Comparison of ENCODE assay signal across 18 cellular contexts in genomic region chr2:8794923-8795825, GRCh38. TPM values are rescaled to one million over a fixed set of nuclear protein-coding genes. Genes with fewer than 3 reads are reported as not detected.
DNase-seq lines count a peak whose midpoint lies in the region; ATAC-seq, FAIRE-seq and TF ChIP-seq lines count a peak whose summit lies in the region.
"Had no signal": no experiment of that assay in that cellular context is flagged by ENCODE, and none has a peak within 500 bp of the region (broad histone marks: within the 10 kb centered on the region; RNA-seq: fewer than 3 reads in every experiment).

No MANE protein-coding gene starts in this region.

- H4K20me1 ChIP-seq in smooth muscle cell (ENCODE audit: low read depth), result no peaks in the 10 kb centered on the region

- TF ChIP-seq POLR2A in gastrocnemius medialis (IDR thresholded peaks at IDR 0.05), result no peak
- TF ChIP-seq POLR2A in GM12891 (IDR thresholded peaks at IDR 0.05; ENCODE audit: low read depth, low read length), result no peak
- no peak for TF ChIP-seq POLR2A in sigmoid colon (IDR thresholded peaks at IDR 0.05)

- no peak for FAIRE-seq in GM12891 (lab: Jason Lieb, UNC)
- FAIRE-seq: endothelial cell of umbilical vein had no signal

- DNase-seq in EL (peak; percentile 53), NCI-H226 (peak; percentile 41), fibroblast of villous mesenchyme (ENCODE audit: low read depth) (peak; percentile 91), gastrocnemius medialis (peak; percentile 42 to 55), inferior parietal cortex (ENCODE audit: extremely low spot score) (no peak), smooth muscle cell (lab: John Stamatoyannopoulos, UW; ENCODE audit: unreplicated experiment) (no peak), GM12891 (ENCODE audit: insufficient read length, low spot score) (no peak), sigmoid colon (no peak)
- DNase-seq: activated CD4-positive, CD25-positive, alpha-beta regulatory T cell treated with anti-CD3 and anti-CD28 coated beads, Interleukin-2, amount 50 U/mL, for 72 hours; CD8-positive, alpha-beta memory T cell; colonic mucosa; DND-41; GOT3; upper lobe of left lung had no signal

- H3K27me3 ChIP-seq in gastrocnemius medialis, result no peaks in the 10 kb centered on the region
- no peaks in the 10 kb centered on the region for H3K27me3 ChIP-seq in smooth muscle cell (ENCODE audit: low read depth)
- H3K27me3 ChIP-seq in sigmoid colon, result no peaks in the 10 kb centered on the region
- H3K27me3 ChIP-seq: colonic mucosa, neutrophil, upper lobe of left lung had no signal

- peaks cover 0 to 60% of the 10 kb centered on the region in 2 donors for H3K36me3 ChIP-seq in gastrocnemius medialis
- H3K36me3 ChIP-seq in smooth muscle cell (ENCODE audit: low read depth), result peaks cover 23% of the 10 kb centered on the region
- peaks cover 14 to 83% (median 33%) of the 10 kb centered on the region in 4 donors for H3K36me3 ChIP-seq in sigmoid colon

- H3K9ac ChIP-seq in smooth muscle cell (ENCODE audit: low read depth), result no peak overlapping the region

- H3K9me3 ChIP-seq in gastrocnemius medialis, result no peaks in the 10 kb centered on the region
- H3K9me3 ChIP-seq in smooth muscle cell (replicated peaks; ENCODE audit: low read depth), result no peaks in the 10 kb centered on the region
- no peaks in the 10 kb centered on the region for H3K9me3 ChIP-seq in sigmoid colon
- H3K9me3 ChIP-seq: colonic mucosa, neutrophil, upper lobe of left lung had no signal

- no peaks in the 10 kb centered on the region for H3K79me2 ChIP-seq in smooth muscle cell (ENCODE audit: low read depth)

- intact Hi-C loops in gastrocnemius medialis (cut with DNase I; ENCODE audit: low total_unique reads), result loop anchor here (1.0 to 2.0 kb wide), 3 partner anchors 8 to 114 kb away; no protein-coding TSS in a partner anchor
- intact Hi-C loops in sigmoid colon (cut with DNase I), result no loop called here

- peaks cover 9 to 19% of the 10 kb centered on the region in 2 donors for H3K4me1 ChIP-seq in gastrocnemius medialis
- H3K4me1 ChIP-seq in smooth muscle cell (ENCODE audit: low read depth), result no peaks in the 10 kb centered on the region
- H3K4me1 ChIP-seq in sigmoid colon, result peaks cover 0 to 5% (median 0%) of the 10 kb centered on the region in 4 donors
- H3K4me1 ChIP-seq: colonic mucosa, upper lobe of left lung had no signal

- H3K4me3 ChIP-seq in fibroblast of villous mesenchyme (ENCODE audit: low read depth, low read length) (no peak overlapping the region), gastrocnemius medialis (no peak overlapping the region), smooth muscle cell (no peak overlapping the region), sigmoid colon (no peak overlapping the region)
- H3K4me3 ChIP-seq: colonic mucosa, skin epidermis, upper lobe of left lung had no signal

- no peak overlapping the region for H2AFZ ChIP-seq in smooth muscle cell (ENCODE audit: low read depth)

- H3K4me2 ChIP-seq in smooth muscle cell, result no peak overlapping the region

- ATAC-seq in gastrocnemius medialis, result peak; percentile 97 to 98
- ATAC-seq: stimulated activated effector memory CD8-positive, alpha-beta T cell treated with anti-CD3 and anti-CD28 coated beads, Interleukin-12 subunit alpha, Interleukin-12 subunit beta, amount 100 ng/mL, for 72 hours had no signal

- TF ChIP-seq CTCF in fibroblast of villous mesenchyme (IDR thresholded peaks at IDR 0.05; ENCODE audit: insufficient read depth, low read depth, low read length) (no peak), gastrocnemius medialis (IDR thresholded peaks at IDR 0.05 in 4 of 5, conservative IDR thresholded peaks at IDR 0.05 in 1 of 5) (no peak), smooth muscle cell (IDR thresholded peaks at IDR 0.05; ENCODE audit: borderline replicate concordance, insufficient read depth, poor library complexity, severe bottlenecking) (no peak), sigmoid colon (IDR thresholded peaks at IDR 0.05) (no peak)

- H3F3A ChIP-seq in smooth muscle cell (ENCODE audit: low read depth), result no peaks in the 10 kb centered on the region

- no peak for TF ChIP-seq EP300 in sigmoid colon (IDR thresholded peaks at IDR 0.05)

- WGBS in smooth muscle cell (ENCODE audit: low lambda C conversion rate), result 85% methylated on average over 8 of the region's 8 CpGs
- WGBS in sigmoid colon, 2 donors, result 93 to 96% methylated on average over 8 of the region's 8 CpGs

- in situ Hi-C loops in gastrocnemius medialis (cut with MboI; ENCODE audit: low sequenced_read_pairs in 4 of 4), result no loop called here

- H3K27ac ChIP-seq in gastrocnemius medialis, result peak overlapping the region; percentile 86 to 96 (median 94)
- no peak overlapping the region for H3K27ac ChIP-seq in smooth muscle cell (ENCODE audit: low read depth)
- H3K27ac ChIP-seq in sigmoid colon, result no peak overlapping the region
- H3K27ac ChIP-seq: colonic mucosa, neutrophil, skin epidermis, upper lobe of left lung had no signal

TF ChIP-seq in GM12891, 5 proteins besides CTCF, POLR2A, EP300 and RAD21:
- no peak for TF ChIP-seq SPI1 (IDR thresholded peaks at IDR 0.05; ENCODE audit: low read depth, low read length)
- TF ChIP-seq POLR2AphosphoS5 (IDR thresholded peaks at IDR 0.05; ENCODE audit: low read depth, low read length), result no peak
- TF ChIP-seq TAF1 (IDR thresholded peaks at IDR 0.05; ENCODE audit: low read depth, low read length), result no peak
- TF ChIP-seq PAX5 (IDR thresholded peaks at IDR 0.05; ENCODE audit: insufficient read depth, low read length, severe bottlenecking), result no peak
- TF ChIP-seq POU2F2 (IDR thresholded peaks at IDR 0.05; ENCODE audit: low read depth, low read length), result no peak

RNA-seq across cellular contexts. Expression of gene KIDINS220, which starts 42.2 kb away (rescaled TPM):
- total RNA-seq in fibroblast of villous mesenchyme, result 77.0 and 91.5 TPM in 2 replicates
- 10 to 100 TPM; 57.8 to 78.9 (median 59.1) TPM for total RNA-seq in gastrocnemius medialis
- total RNA-seq in smooth muscle cell, result 54.9 and 55.3 TPM in 2 replicates
- 17.8 and 22.3 TPM in 2 replicates for polyA plus RNA-seq in smooth muscle cell
- 8.4 TPM for polyA plus RNA-seq in GM12891 (2012; ENCODE audit: low read depth, missing spikeins)
- total RNA-seq in sigmoid colon, result 100 to 1,000 TPM in 1 of 4 donors, 10 to 100 TPM in 3; 85.7 to 111 (median 95.0) TPM
- polyA plus RNA-seq in sigmoid colon, result 10 to 100 TPM in 1 of 3 donors, 1 to 10 TPM in 2; 3.0 to 19.8 (median 5.4) TPM

Comparison
In these comparisons a context has a peak if more than half of its experiments do, and no peak if none do; other contexts are left out.
1. DNase-seq: peak in EL (single experiment), NCI-H226 (single experiment), fibroblast of villous mesenchyme (single experiment) and gastrocnemius medialis (2 of 2); none in inferior parietal cortex (single experiment), smooth muscle cell (single experiment), GM12891 (single experiment) and sigmoid colon (single experiment).
2. H3K27ac ChIP-seq: peak in gastrocnemius medialis (4 of 4); none in smooth muscle cell (single experiment) and sigmoid colon (0 of 4).